In genomic region chr1:100879422-100879821, GRCh38 we compare ENCODE assay signal across 18 cellular contexts.
"Had no signal": no experiment of that assay in that cellular context is flagged by ENCODE, and none has a peak within 500 bp of the region (broad histone marks: within the 10 kb centered on the region; RNA-seq: fewer than 3 reads in every experiment).

No MANE protein-coding gene starts in this region.

- DNase-seq: cortex of kidney; dorsolateral prefrontal cortex; effector memory CD4-positive, alpha-beta T cell; foreskin melanocyte; head of caudate nucleus; kidney; left cardiac atrium; naive thymus-derived CD4-positive, alpha-beta T cell; nephron progenitor cell; sigmoid colon; small intestine; stimulated activated CD4-positive, alpha-beta T cell treated with anti-CD3 and anti-CD28 coated beads, Interleukin-12 subunit alpha, Interleukin-12 subunit beta, amount 100 ng/mL, for 4 hours; stimulated activated naive CD4-positive, alpha-beta T cell; stomach; substantia nigra had no signal

- ATAC-seq: esophagus mucosa; left cardiac atrium; naive thymus-derived CD4-positive, alpha-beta T cell had no signal

- H3K4me3 ChIP-seq: dorsolateral prefrontal cortex, hepatocyte, prostate gland, sigmoid colon, stomach had no signal
